In genomic region chr4:88027611-88028608, GRCh38 we compare ENCODE assay signal across 11 cellular contexts. TPM values are rescaled to one million over a fixed set of nuclear protein-coding genes. Genes with fewer than 3 reads are reported as not detected.
DNase-seq lines count a peak whose midpoint lies in the region; ATAC-seq, FAIRE-seq and TF ChIP-seq lines count a peak whose summit lies in the region.
"Had no signal": no experiment of that assay in that cellular context is flagged by ENCODE, and none has a peak within 500 bp of the region (broad histone marks: within the 10 kb centered on the region; RNA-seq: fewer than 3 reads in every experiment).

No MANE protein-coding gene starts in this region.

- DNase-seq in HT1080 (ENCODE audit: low read depth) (peak; percentile 40), ascending aorta (ENCODE audit: low spot score in 2 of 2) (no peak), kidney glomerular epithelial cell (lab: John Stamatoyannopoulos, UW) (peak; percentile 27), cerebellum (ENCODE audit: low spot score) (no peak), urothelium cell line (ENCODE audit: low spot score) (no peak), inferior parietal cortex (ENCODE audit: extremely low spot score) (no peak)
- DNase-seq: DMS79 treated with DMSO at 0.1 percent for 48 hours; effector memory CD4-positive, alpha-beta T cell; pancreas had no signal

- H3K27ac ChIP-seq in ACC112 (ENCODE audit: low read depth, low read length) (peak overlapping the region; percentile 63), ascending aorta (peak overlapping the region; percentile 31 to 56)
- H3K27ac ChIP-seq: pancreas had no signal

- H3K36me3 ChIP-seq in ACC112 (ENCODE audit: insufficient read depth, low read length) (peaks cover 26% of the 10 kb centered on the region), ascending aorta (peaks cover 58 to 62% of the 10 kb centered on the region in 2 donors)
- H3K36me3 ChIP-seq: pancreas had no signal

- H3K4me1 ChIP-seq in ACC112 (ENCODE audit: control insufficient read depth, insufficient read depth, low read length, unreplicated experiment): peaks cover 14% of the 10 kb centered on the region
- peaks cover 4 to 32% of the 10 kb centered on the region in 2 donors for H3K4me1 ChIP-seq in ascending aorta
- H3K4me1 ChIP-seq: pancreas had no signal

- FAIRE-seq in urothelium cell line (lab: Jason Lieb, UNC): no peak
- FAIRE-seq: pancreas had no signal

- H2AFZ ChIP-seq in ACC112 (ENCODE audit: low read length, unreplicated experiment): no peak overlapping the region

- intact Hi-C loops in ascending aorta (cut with DNase I): no loop called here

- no peak for TF ChIP-seq CTCF in ascending aorta (IDR thresholded peaks at IDR 0.05)

- ATAC-seq in HG02870 (IDR thresholded peaks at IDR 0.05; ENCODE audit: unreplicated experiment): no peak

- no peaks in the 10 kb centered on the region for H3K79me2 ChIP-seq in ACC112 (ENCODE audit: control insufficient read depth, insufficient read depth, low read length, unreplicated experiment)

- H3K4me3 ChIP-seq in ACC112 (ENCODE audit: low read depth, low read length) (no peak overlapping the region), ascending aorta (no peak overlapping the region)
- H3K4me3 ChIP-seq: pancreas had no signal

- peaks cover 0 to 7% of the 10 kb centered on the region in 2 donors for H3K9me3 ChIP-seq in ascending aorta
- H3K9me3 ChIP-seq: pancreas had no signal

- H3K27me3 ChIP-seq in ACC112 (ENCODE audit: insufficient read depth, low read length) (no peaks in the 10 kb centered on the region), ascending aorta (no peaks in the 10 kb centered on the region)
- H3K27me3 ChIP-seq: pancreas had no signal

RNA-seq across cellular contexts. Expression of gene PKD2, which starts 20.5 kb away (rescaled TPM):
- total RNA-seq in HT1080 (2014; rRNA removed; shearing (Covaris generic)): 14.2 and 18.3 TPM in 2 replicates
- 10.3 and 13.3 TPM in 2 replicates for polyA plus RNA-seq in HT1080 (2015; cell fraction: cytosol; rRNA removed)
- polyA plus RNA-seq in HT1080 (2015; cell fraction: nucleus; rRNA removed): 25.2 and 28.2 TPM in 2 replicates
- total RNA-seq in ascending aorta (119 TPM), cerebellum (46.5 TPM)

RNA-seq across cellular contexts. Expression of gene SPP1, which starts 52.4 kb away (rescaled TPM):
- total RNA-seq in HT1080 (2014; rRNA removed; shearing (Covaris generic)): 30.6 and 37.1 TPM in 2 replicates
- polyA plus RNA-seq in HT1080 (2015; cell fraction: cytosol; rRNA removed): 10.1 and 12.0 TPM in 2 replicates
- 15.8 and 19.7 TPM in 2 replicates for polyA plus RNA-seq in HT1080 (2015; cell fraction: nucleus; rRNA removed)
- 0.75 TPM for total RNA-seq in ascending aorta
- total RNA-seq in cerebellum: 196 TPM

Comparison
In these comparisons a context has a peak if more than half of its experiments do, and no peak if none do; other contexts are left out.
1. DNase-seq: peak in HT1080 (single experiment) and kidney glomerular epithelial cell (single experiment); none in ascending aorta (0 of 2), cerebellum (single experiment), urothelium cell line (single experiment) and inferior parietal cortex (single experiment).
2. RNA of gene SPP1, which starts 52.4 kb away (total RNA-seq): 196 TPM in cerebellum (single experiment) and 30.6 to 37.1 TPM in HT1080; 0.75 TPM in ascending aorta (single experiment); every median in the first group is over 10 times any median in the second.